32 cellular contexts compared by ENCODE assay signal in the genomic region with DNA sequence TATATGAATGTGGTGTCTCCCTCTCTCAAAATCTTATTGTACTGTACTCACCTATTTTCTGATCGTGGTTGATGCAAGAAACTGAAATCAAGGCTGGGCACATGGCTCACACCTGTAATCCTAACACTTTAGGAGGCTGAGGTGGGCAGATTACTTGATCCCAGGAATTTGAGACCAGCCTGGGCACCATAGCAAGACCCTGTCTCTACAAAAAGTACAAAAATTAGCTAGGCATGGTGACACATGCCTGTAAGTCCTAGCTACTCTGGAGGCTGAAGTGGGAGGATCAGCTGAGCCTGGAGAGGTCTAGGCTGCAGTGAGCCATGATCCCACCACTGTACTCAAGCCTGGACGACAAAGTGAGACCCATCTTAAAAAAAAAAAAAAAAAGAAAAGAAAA. TPM values are rescaled to one million over a fixed set of nuclear protein-coding genes. Genes with fewer than 3 reads are reported as not detected.
"Had no signal": no experiment of that assay in that cellular context is flagged by ENCODE, and none has a peak within 500 bp of the region (broad histone marks: within the 10 kb centered on the region; RNA-seq: fewer than 3 reads in every experiment).

No MANE protein-coding gene starts in this region.

- H3K36me3 Mint-ChIP-seq: immature natural killer cell, naive B cell, natural killer cell, neural progenitor cell had no signal

- H3K9me3 Mint-ChIP-seq: immature natural killer cell; mesothelial cell of epicardium; naive B cell; natural killer cell; nephron progenitor cell; neural progenitor cell; stimulated activated naive CD8-positive, alpha-beta T cell treated with anti-CD3 and anti-CD28 coated beads, Interleukin-15, Interleukin-2, amounts not matched to agents 100 ng/mL and 50 ng/mL, for 24 hours had no signal

- H3K4me3 ChIP-seq: left ventricle myocardium inferior, lung, neural progenitor cell, ovary, skin epidermis, suprapubic skin, thoracic aorta, upper lobe of right lung, uterus had no signal

- H3K27me3 Mint-ChIP-seq: progenitor cell of endocrine pancreas; stimulated activated naive CD8-positive, alpha-beta T cell treated with anti-CD3 and anti-CD28 coated beads, Interleukin-15, Interleukin-2, amounts not matched to agents 100 ng/mL and 50 ng/mL, for 24 hours had no signal

- ATAC-seq: natural killer cell, sciatic nerve, upper lobe of right lung had no signal

- H3K36me3 ChIP-seq: neural progenitor cell, neutrophil, ovary, thoracic aorta, uterus had no signal

- DNase-seq: hypothalamus; immature natural killer cell; left ventricle myocardium inferior; mesendoderm; naive B cell; natural killer cell; nephron progenitor cell; occipital lobe; stimulated activated CD4-positive, alpha-beta T cell treated with anti-CD3 and anti-CD28 coated beads, Interleukin-12 subunit alpha, Interleukin-12 subunit beta, amount 100 ng/mL, for 4 hours; stimulated activated CD4-positive, alpha-beta T cell treated with anti-CD3 and anti-CD28 coated beads, Interleukin-15, amount 100 ng/mL, for 24 hours; stimulated activated CD4-positive, alpha-beta T cell treated with anti-CD3 and anti-CD28 coated beads, Interleukin-2, amount 100 ng/mL, for 24 hours; stimulated activated CD4-positive, alpha-beta T cell treated with anti-CD3 and anti-CD28 coated beads, Interleukin-4, amount 100 ng/mL, for 4 hours; stimulated activated CD8-positive, alpha-beta memory T cell treated with anti-CD3 and anti-CD28 coated beads, Interleukin-4, amount 100 ng/mL, for 48 hours; stimulated activated naive CD4-positive, alpha-beta T cell; trophoblast cell; upper lobe of right lung; uterus had no signal

- H3K4me3 Mint-ChIP-seq: immature natural killer cell; mesothelial cell of epicardium; naive B cell; natural killer cell; nephron progenitor cell; neural progenitor cell; stimulated activated naive CD8-positive, alpha-beta T cell treated with anti-CD3 and anti-CD28 coated beads, Interleukin-15, Interleukin-2, amounts not matched to agents 100 ng/mL and 50 ng/mL, for 24 hours had no signal

- H3K27me3 ChIP-seq: neural progenitor cell, neutrophil, ovary, suprapubic skin, tibial artery, upper lobe of right lung, uterus had no signal

- H3K27ac ChIP-seq: left ventricle myocardium inferior, neural progenitor cell, neutrophil, ovary, skin epidermis, suprapubic skin, upper lobe of right lung, uterus had no signal

- H3K9me3 ChIP-seq: left ventricle myocardium inferior, neutrophil, ovary, suprapubic skin, thoracic aorta, tibial artery, upper lobe of right lung, uterus had no signal

- H3K27ac Mint-ChIP-seq: immature natural killer cell; mesothelial cell of epicardium; natural killer cell; nephron progenitor cell; neural progenitor cell; progenitor cell of endocrine pancreas; stimulated activated naive CD8-positive, alpha-beta T cell treated with anti-CD3 and anti-CD28 coated beads, Interleukin-15, Interleukin-2, amounts not matched to agents 100 ng/mL and 50 ng/mL, for 24 hours had no signal

RNA-seq across cellular contexts. Expression of gene MMRN2, which starts 16.0 kb away (rescaled TPM):
- polyA plus RNA-seq: immature natural killer cell had no signal

RNA-seq across cellular contexts. Expression of gene SNCG, which starts 17.0 kb away (rescaled TPM):
- total RNA-seq: kidney epithelial cell, mononuclear cell, natural killer cell had no signal
- polyA plus RNA-seq: immature natural killer cell had no signal

RNA-seq across cellular contexts. Expression of gene ADIRF, which starts 26.9 kb away (rescaled TPM):
- total RNA-seq: kidney epithelial cell, mesothelial cell of epicardium, mononuclear cell, natural killer cell, occipital lobe, progenitor cell of endocrine pancreas, renal cortical epithelial cell had no signal
- polyA plus RNA-seq: immature natural killer cell had no signal
